Comparison of ENCODE assay signal across 1 cellular context in the genomic region with DNA sequence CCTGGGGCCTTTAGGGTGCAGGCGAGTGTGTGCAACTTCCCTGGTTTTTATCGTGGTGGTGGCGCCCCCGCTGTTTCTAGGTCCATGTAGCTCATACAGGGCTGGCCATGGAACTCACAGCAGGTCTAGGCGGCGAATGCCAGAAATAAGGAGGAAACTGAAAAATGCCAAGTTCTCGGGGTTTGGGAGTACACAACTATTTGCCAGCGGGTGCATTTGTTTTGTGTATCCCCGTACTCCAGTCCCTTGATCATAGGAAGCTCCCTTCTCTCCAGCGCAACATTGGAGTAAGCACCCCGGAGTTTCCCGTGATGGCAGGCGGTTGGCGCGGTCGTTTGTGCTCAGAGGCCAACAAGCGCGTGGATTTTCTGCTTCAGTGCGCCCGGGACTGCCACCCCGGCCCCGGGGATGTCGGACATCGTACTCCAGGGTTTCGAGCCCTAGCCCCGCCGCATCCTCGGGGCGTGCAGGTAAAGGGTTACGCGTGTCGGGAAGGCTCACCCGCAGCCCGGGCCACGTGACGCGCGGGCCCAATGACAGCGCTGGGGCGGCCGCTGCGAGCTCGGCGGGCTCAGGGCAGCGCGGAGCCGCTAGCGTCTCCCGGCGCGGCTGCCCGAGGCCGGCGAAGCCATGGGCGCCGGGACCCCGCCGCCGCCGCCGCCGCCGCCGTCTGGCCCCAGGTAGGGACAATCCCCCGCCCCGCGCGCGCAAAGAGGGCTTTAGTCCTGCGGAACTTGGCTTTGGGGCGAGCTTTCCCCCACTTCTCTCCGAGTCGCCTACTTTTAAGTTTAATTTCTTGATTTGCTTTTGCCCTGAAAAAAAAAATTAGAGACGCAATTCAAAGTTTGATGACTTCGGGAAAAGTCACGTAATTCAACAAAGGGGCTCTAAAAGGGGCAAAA.
TF ChIP-seq lines count a peak whose summit lies in the region.

No MANE protein-coding gene starts in this region.

TF ChIP-seq in K562, 482 proteins besides CTCF, POLR2A, EP300 and RAD21 (continued from another document):
- TF ChIP-seq, protein P1, sequence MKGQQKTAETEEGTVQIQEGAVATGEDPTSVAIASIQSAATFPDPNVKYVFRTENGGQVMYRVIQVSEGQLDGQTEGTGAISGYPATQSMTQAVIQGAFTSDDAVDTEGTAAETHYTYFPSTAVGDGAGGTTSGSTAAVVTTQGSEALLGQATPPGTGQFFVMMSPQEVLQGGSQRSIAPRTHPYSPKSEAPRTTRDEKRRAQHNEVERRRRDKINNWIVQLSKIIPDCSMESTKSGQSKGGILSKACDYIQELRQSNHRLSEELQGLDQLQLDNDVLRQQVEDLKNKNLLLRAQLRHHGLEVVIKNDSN (CRISPR knock-in tag; IDR thresholded peaks at IDR 0.05): peak; percentile 87
- TF ChIP-seq ZNF197 (CRISPR knock-in tag; IDR thresholded peaks at IDR 0.05; ENCODE audit: low read depth): no peak
- TF ChIP-seq L3MBTL2 (IDR thresholded peaks at IDR 0.05): peak; percentile 75
- TF ChIP-seq, protein P2, sequence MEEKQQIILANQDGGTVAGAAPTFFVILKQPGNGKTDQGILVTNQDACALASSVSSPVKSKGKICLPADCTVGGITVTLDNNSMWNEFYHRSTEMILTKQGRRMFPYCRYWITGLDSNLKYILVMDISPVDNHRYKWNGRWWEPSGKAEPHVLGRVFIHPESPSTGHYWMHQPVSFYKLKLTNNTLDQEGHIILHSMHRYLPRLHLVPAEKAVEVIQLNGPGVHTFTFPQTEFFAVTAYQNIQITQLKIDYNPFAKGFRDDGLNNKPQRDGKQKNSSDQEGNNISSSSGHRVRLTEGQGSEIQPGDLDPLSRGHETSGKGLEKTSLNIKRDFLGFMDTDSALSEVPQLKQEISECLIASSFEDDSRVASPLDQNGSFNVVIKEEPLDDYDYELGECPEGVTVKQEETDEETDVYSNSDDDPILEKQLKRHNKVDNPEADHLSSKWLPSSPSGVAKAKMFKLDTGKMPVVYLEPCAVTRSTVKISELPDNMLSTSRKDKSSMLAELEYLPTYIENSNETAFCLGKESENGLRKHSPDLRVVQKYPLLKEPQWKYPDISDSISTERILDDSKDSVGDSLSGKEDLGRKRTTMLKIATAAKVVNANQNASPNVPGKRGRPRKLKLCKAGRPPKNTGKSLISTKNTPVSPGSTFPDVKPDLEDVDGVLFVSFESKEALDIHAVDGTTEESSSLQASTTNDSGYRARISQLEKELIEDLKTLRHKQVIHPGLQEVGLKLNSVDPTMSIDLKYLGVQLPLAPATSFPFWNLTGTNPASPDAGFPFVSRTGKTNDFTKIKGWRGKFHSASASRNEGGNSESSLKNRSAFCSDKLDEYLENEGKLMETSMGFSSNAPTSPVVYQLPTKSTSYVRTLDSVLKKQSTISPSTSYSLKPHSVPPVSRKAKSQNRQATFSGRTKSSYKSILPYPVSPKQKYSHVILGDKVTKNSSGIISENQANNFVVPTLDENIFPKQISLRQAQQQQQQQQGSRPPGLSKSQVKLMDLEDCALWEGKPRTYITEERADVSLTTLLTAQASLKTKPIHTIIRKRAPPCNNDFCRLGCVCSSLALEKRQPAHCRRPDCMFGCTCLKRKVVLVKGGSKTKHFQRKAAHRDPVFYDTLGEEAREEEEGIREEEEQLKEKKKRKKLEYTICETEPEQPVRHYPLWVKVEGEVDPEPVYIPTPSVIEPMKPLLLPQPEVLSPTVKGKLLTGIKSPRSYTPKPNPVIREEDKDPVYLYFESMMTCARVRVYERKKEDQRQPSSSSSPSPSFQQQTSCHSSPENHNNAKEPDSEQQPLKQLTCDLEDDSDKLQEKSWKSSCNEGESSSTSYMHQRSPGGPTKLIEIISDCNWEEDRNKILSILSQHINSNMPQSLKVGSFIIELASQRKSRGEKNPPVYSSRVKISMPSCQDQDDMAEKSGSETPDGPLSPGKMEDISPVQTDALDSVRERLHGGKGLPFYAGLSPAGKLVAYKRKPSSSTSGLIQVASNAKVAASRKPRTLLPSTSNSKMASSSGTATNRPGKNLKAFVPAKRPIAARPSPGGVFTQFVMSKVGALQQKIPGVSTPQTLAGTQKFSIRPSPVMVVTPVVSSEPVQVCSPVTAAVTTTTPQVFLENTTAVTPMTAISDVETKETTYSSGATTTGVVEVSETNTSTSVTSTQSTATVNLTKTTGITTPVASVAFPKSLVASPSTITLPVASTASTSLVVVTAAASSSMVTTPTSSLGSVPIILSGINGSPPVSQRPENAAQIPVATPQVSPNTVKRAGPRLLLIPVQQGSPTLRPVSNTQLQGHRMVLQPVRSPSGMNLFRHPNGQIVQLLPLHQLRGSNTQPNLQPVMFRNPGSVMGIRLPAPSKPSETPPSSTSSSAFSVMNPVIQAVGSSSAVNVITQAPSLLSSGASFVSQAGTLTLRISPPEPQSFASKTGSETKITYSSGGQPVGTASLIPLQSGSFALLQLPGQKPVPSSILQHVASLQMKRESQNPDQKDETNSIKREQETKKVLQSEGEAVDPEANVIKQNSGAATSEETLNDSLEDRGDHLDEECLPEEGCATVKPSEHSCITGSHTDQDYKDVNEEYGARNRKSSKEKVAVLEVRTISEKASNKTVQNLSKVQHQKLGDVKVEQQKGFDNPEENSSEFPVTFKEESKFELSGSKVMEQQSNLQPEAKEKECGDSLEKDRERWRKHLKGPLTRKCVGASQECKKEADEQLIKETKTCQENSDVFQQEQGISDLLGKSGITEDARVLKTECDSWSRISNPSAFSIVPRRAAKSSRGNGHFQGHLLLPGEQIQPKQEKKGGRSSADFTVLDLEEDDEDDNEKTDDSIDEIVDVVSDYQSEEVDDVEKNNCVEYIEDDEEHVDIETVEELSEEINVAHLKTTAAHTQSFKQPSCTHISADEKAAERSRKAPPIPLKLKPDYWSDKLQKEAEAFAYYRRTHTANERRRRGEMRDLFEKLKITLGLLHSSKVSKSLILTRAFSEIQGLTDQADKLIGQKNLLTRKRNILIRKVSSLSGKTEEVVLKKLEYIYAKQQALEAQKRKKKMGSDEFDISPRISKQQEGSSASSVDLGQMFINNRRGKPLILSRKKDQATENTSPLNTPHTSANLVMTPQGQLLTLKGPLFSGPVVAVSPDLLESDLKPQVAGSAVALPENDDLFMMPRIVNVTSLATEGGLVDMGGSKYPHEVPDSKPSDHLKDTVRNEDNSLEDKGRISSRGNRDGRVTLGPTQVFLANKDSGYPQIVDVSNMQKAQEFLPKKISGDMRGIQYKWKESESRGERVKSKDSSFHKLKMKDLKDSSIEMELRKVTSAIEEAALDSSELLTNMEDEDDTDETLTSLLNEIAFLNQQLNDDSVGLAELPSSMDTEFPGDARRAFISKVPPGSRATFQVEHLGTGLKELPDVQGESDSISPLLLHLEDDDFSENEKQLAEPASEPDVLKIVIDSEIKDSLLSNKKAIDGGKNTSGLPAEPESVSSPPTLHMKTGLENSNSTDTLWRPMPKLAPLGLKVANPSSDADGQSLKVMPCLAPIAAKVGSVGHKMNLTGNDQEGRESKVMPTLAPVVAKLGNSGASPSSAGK (IDR thresholded peaks at IDR 0.05): peak; percentile 66
TF ChIP-seq in K562: peak in this region for 10.
